ENCODE assay signal across 24 cellular contexts in the genomic region with DNA sequence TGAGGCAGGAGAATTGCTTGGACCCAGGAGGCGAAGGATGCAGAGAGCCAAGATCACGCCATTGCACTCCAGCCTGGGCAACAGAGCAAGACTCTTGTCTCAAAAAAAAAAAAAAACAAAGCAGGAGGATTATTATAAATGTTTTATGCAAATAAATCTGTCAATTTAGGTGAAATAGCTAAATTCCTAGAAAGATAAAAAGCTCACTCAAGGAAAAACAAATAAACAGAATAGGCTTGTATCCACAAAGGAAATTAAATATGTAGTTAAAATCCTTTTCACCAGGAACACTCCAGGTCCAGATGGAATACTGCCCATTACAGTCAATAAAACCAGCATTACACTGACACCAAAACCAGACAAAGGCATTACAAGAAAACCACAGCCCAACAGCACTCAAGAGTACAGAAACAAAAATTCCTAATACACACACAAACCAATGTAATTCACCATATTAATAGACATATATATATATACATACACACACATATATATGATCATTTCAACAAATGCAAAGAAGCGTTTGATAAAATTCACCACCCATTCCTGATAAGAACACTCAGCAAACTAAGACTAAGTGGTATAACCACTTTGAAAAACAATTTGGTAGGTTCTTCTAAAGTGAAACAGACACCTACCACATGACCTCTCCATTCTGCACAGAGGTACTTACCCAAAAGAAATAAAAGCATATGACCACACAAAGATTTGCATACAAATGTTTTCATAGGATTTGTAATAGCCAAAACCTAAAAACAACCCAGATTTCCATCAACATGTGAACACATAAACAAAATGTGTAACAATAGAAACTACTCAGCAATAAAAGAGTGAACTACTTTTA. TPM values are rescaled to one million over a fixed set of nuclear protein-coding genes. Genes with fewer than 3 reads are reported as not detected.
DNase-seq lines count a peak whose midpoint lies in the region; ATAC-seq, FAIRE-seq and TF ChIP-seq lines count a peak whose summit lies in the region.
"Had no signal": no experiment of that assay in that cellular context is flagged by ENCODE, and none has a peak within 500 bp of the region (broad histone marks: within the 10 kb centered on the region; RNA-seq: fewer than 3 reads in every experiment).

No MANE protein-coding gene starts in this region.

- H4K20me1 ChIP-seq in PC-3 (ENCODE audit: low read length), result 0 out of 2 replicates have a peak, but pooled peaks cover 3% of the 10 kb centered on the region

- POLR2A ChIA-PET in PC-3 (lab: Charles Lee; ENCODE audit: unreplicated experiment), result interaction anchor here (0.8 kb wide), 1 partner anchor 476 kb away, joined by 4 read pairs; no protein-coding TSS in a partner anchor

- H3K9me3 Mint-ChIP-seq in activated CD8-positive, alpha-beta memory T cell treated with anti-CD3 and anti-CD28 coated beads, Interleukin-2, amount 10 ng/mL, durations not matched to agents 7 days and 5 days (ENCODE audit: low read depth), result no peaks in the 10 kb centered on the region
- no peaks in the 10 kb centered on the region for H3K9me3 Mint-ChIP-seq in memory B cell
- H3K9me3 Mint-ChIP-seq: neural progenitor cell had no signal

- H3K4me3 ChIP-seq in PC-3 (ENCODE audit: low read length) (no peak overlapping the region), left ventricle myocardium inferior (no peak overlapping the region)
- H3K4me3 ChIP-seq: colonic mucosa, neural progenitor cell had no signal

- BruUV-seq in PC-3 (replicated peaks; lab: Mats Ljungman, UMichigan), result no TSS peak

- intact Hi-C loops in PC-3 (cut with micrococcal nuclease), result no loop called here
- intact Hi-C loops in left ventricle myocardium inferior (cut with micrococcal nuclease), result no loop called here

- H3K36me3 ChIP-seq in PC-3 (ENCODE audit: low read depth, low read length), result no peaks in the 10 kb centered on the region
- H3K36me3 ChIP-seq in left ventricle myocardium inferior, result peaks cover 10% of the 10 kb centered on the region
- H3K36me3 ChIP-seq: neural progenitor cell had no signal

- peak; percentile 20 for FAIRE-seq in GM12891 (lab: Jason Lieb, UNC)
- FAIRE-seq: small intestine, TTC549 had no signal

- no peak overlapping the region for H2AFZ ChIP-seq in PC-3 (ENCODE audit: low read length)
- H2AFZ ChIP-seq: neural progenitor cell had no signal

- no peak overlapping the region for H3K4me3 Mint-ChIP-seq in activated CD8-positive, alpha-beta memory T cell treated with anti-CD3 and anti-CD28 coated beads, Interleukin-2, amount 10 ng/mL, durations not matched to agents 7 days and 5 days
- no peak overlapping the region for H3K4me3 Mint-ChIP-seq in memory B cell
- H3K4me3 Mint-ChIP-seq: brain, neural progenitor cell had no signal

- H3K79me2 ChIP-seq in PC-3 (ENCODE audit: low read length), result no peaks in the 10 kb centered on the region

- no peak overlapping the region for H3K27ac ChIP-seq in PC-3 (ENCODE audit: low read length)
- no peak overlapping the region for H3K27ac ChIP-seq in left ventricle myocardium inferior (replicated peaks)
- H3K27ac ChIP-seq: colonic mucosa, foreskin keratinocyte, HL-60, neural progenitor cell had no signal

- CTCF ChIA-PET in activated CD8-positive, alpha-beta memory T cell treated with anti-CD3 and anti-CD28 coated beads, Interleukin-2, amount 10 ng/mL, durations not matched to agents 7 days and 5 days (lab: Charles Lee), result interaction anchor here (0.6 kb wide), 1 partner anchor 107 kb away, joined by 3 read pairs; no protein-coding TSS in a partner anchor
- CTCF ChIA-PET in PC-3 (lab: Charles Lee), result no interaction called here

- TF ChIP-seq CTCF in PC-3 (conservative IDR thresholded peaks at IDR 0.05; ENCODE audit: low read depth, low read length) (no peak), left ventricle myocardium inferior (IDR thresholded peaks at IDR 0.05; ENCODE audit: borderline replicate concordance) (no peak)

- H3K9me3 ChIP-seq in PC-3 (ENCODE audit: low read length) (no peaks in the 10 kb centered on the region), left ventricle myocardium inferior (replicated peaks) (no peaks in the 10 kb centered on the region)
- H3K9me3 ChIP-seq: Caco-2, colonic mucosa had no signal

- no peak overlapping the region for H3K4me2 ChIP-seq in PC-3 (ENCODE audit: low read length)
- H3K4me2 ChIP-seq: neural progenitor cell had no signal

- peak overlapping the region; percentile 24 for H3K27ac Mint-ChIP-seq in activated CD8-positive, alpha-beta memory T cell treated with anti-CD3 and anti-CD28 coated beads, Interleukin-2, amount 10 ng/mL, durations not matched to agents 7 days and 5 days
- H3K27ac Mint-ChIP-seq in memory B cell, result peak overlapping the region; percentile 71
- H3K27ac Mint-ChIP-seq: brain, neural progenitor cell had no signal

- TF ChIP-seq POLR2A in GM12891 (IDR thresholded peaks at IDR 0.05; ENCODE audit: low read depth, low read length), result no peak

- no peak for DNase-seq in activated CD8-positive, alpha-beta memory T cell treated with anti-CD3 and anti-CD28 coated beads, Interleukin-2, amount 10 ng/mL, durations not matched to agents 7 days and 5 days
- no peak for DNase-seq in activated CD8-positive, alpha-beta memory T cell treated with anti-CD3 and anti-CD28 coated beads, Interleukin-2, amount 50 U/mL, for 48 hours
- DNase-seq in GM12891 (ENCODE audit: insufficient read length, low spot score), result no peak
- DNase-seq in PC-3, result no peak
- DNase-seq in memory B cell (ENCODE audit: low spot score in 2 of 2), result no peak
- no peak for DNase-seq in NCI-H187 (lab: John Stamatoyannopoulos, UW)
- DNase-seq in NCI-H748 treated with DMSO at 0.1 percent for 48 hours (lab: John Stamatoyannopoulos, UW), result no peak
- no peak for DNase-seq in left ventricle myocardium inferior
- DNase-seq: activated gamma-delta T cell treated with Interleukin-2 at 50 U/mL for 16 hours; Caco-2; colonic mucosa; foreskin keratinocyte; HCEC 1CT; kidney glomerular epithelial cell; mesendoderm; NCI-H1092; NCI-H2227 treated with DMSO at 0.1 percent for 48 hours; small intestine; stimulated activated CD4-positive, alpha-beta T cell treated with anti-CD3 and anti-CD28 coated beads, Interleukin-4, amount 100 ng/mL, for 1 hour; substantia nigra had no signal

- peaks cover 24% of the 10 kb centered on the region for H3K4me1 Mint-ChIP-seq in activated CD8-positive, alpha-beta memory T cell treated with anti-CD3 and anti-CD28 coated beads, Interleukin-2, amount 10 ng/mL, durations not matched to agents 7 days and 5 days
- H3K4me1 Mint-ChIP-seq in memory B cell, result peaks cover 43% of the 10 kb centered on the region
- H3K4me1 Mint-ChIP-seq: neural progenitor cell had no signal

- no peaks in the 10 kb centered on the region for H3F3A ChIP-seq in PC-3 (ENCODE audit: low read length, unreplicated experiment)

- H3K9me2 ChIP-seq in PC-3 (replicated peaks; ENCODE audit: low read length), result no peaks in the 10 kb centered on the region

- no peak for ATAC-seq in activated CD8-positive, alpha-beta memory T cell treated with anti-CD3 and anti-CD28 coated beads, Interleukin-2, amount 10 ng/mL, durations not matched to agents 7 days and 5 days
- peak; percentile 22; the same call in 1 of the 2 replicates for ATAC-seq in PC-3
- peak; percentile 70 for ATAC-seq in memory B cell (ENCODE audit: low read depth)
- ATAC-seq: foreskin keratinocyte had no signal

- H3K36me3 Mint-ChIP-seq in activated CD8-positive, alpha-beta memory T cell treated with anti-CD3 and anti-CD28 coated beads, Interleukin-2, amount 10 ng/mL, durations not matched to agents 7 days and 5 days, result peaks cover 50% of the 10 kb centered on the region
- H3K36me3 Mint-ChIP-seq in memory B cell, result peaks cover 24% of the 10 kb centered on the region

- no peaks in the 10 kb centered on the region for H3K27me3 Mint-ChIP-seq in activated CD8-positive, alpha-beta memory T cell treated with anti-CD3 and anti-CD28 coated beads, Interleukin-2, amount 10 ng/mL, durations not matched to agents 7 days and 5 days
- H3K27me3 Mint-ChIP-seq in memory B cell, result no peaks in the 10 kb centered on the region
- H3K27me3 Mint-ChIP-seq: brain had no signal

- H3K27me3 ChIP-seq in PC-3 (ENCODE audit: low read length) (no peaks in the 10 kb centered on the region), left ventricle myocardium inferior (ENCODE audit: low read depth) (no peaks in the 10 kb centered on the region)
- H3K27me3 ChIP-seq: colonic mucosa, foreskin keratinocyte, neural progenitor cell had no signal

- H3K9ac ChIP-seq in PC-3 (ENCODE audit: low read length), result no peak overlapping the region
- H3K9ac ChIP-seq: neural progenitor cell had no signal

- H3K4me1 ChIP-seq in PC-3 (ENCODE audit: insufficient read depth, low read length), result no peaks in the 10 kb centered on the region
- H3K4me1 ChIP-seq in left ventricle myocardium inferior, result peaks cover 13% of the 10 kb centered on the region
- H3K4me1 ChIP-seq: colonic mucosa, foreskin keratinocyte had no signal

TF ChIP-seq in GM12891, 5 proteins besides CTCF, POLR2A, EP300 and RAD21:
- TF ChIP-seq POU2F2 (IDR thresholded peaks at IDR 0.05; ENCODE audit: low read depth, low read length) (no peak), PAX5 (IDR thresholded peaks at IDR 0.05; ENCODE audit: insufficient read depth, low read length, severe bottlenecking) (no peak), TAF1 (IDR thresholded peaks at IDR 0.05; ENCODE audit: low read depth, low read length) (no peak), SPI1 (IDR thresholded peaks at IDR 0.05; ENCODE audit: low read depth, low read length) (no peak), POLR2AphosphoS5 (IDR thresholded peaks at IDR 0.05; ENCODE audit: low read depth, low read length) (no peak)

RNA-seq across cellular contexts. Expression of a gene that starts 38.8 kb away (rescaled TPM):
- total RNA-seq in activated CD8-positive, alpha-beta memory T cell treated with anti-CD3 and anti-CD28 coated beads, Interleukin-2, amount 10 ng/mL, durations not matched to agents 7 days and 5 days, result 10 to 100 TPM; 55.1 to 55.4 TPM
- polyA plus RNA-seq in GM12891 (2012; ENCODE audit: low read depth, missing spikeins), result 33.1 TPM
- total RNA-seq in PC-3 (2014; rRNA removed), result 20.7 and 25.2 TPM in 2 replicates
- 29.2 TPM for total RNA-seq in left ventricle myocardium inferior
